21 cellular contexts compared by ENCODE assay signal in the genomic region with DNA sequence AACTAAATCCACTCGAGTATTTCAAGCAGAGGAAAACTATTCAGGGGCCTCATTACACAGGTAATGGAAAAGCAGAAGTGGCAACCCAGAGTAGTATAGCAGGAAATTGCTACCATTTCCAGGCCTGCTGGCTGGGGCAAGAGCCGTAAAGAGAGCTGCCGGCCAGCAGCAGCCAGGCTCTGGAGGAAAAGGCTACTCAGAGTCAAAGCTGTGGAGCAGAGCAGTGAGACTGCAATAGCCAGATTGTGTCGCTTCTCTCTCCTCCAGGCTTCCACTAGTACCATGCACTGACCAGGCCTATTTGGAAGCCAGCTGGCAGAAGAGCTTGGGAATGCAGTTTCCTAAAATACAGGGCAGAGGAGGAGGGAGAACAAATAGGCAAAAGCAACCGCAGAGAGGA.
DNase-seq lines count a peak whose midpoint lies in the region; ATAC-seq, FAIRE-seq and TF ChIP-seq lines count a peak whose summit lies in the region.
"Had no signal": no experiment of that assay in that cellular context is flagged by ENCODE, and none has a peak within 500 bp of the region (broad histone marks: within the 10 kb centered on the region; RNA-seq: fewer than 3 reads in every experiment).

No MANE protein-coding gene starts in this region.

- H3K4me3 ChIP-seq in BLaER1 treated with 17β-estradiol and CSF1 and Interleukin-3, amounts not matched to agents 10 nM and 100 nM: no peak overlapping the region
- peak overlapping the region; percentile 72 for H3K4me3 ChIP-seq in Loucy (ENCODE audit: low read length, poor library complexity, severe bottlenecking)
- H3K4me3 ChIP-seq in GM12878: no peak overlapping the region
- no peak overlapping the region for H3K4me3 ChIP-seq in thyroid gland (replicated peaks in 1 of 3)
- H3K4me3 ChIP-seq: ovary, smooth muscle cell had no signal

- H3K4me2 ChIP-seq in BLaER1 treated with 17β-estradiol and CSF1 and Interleukin-3, amounts not matched to agents 10 nM and 100 nM: peak overlapping the region; percentile 17 to 71 (median 45); a peak in 17 of 22 replicates
- H3K4me2 ChIP-seq in Loucy (ENCODE audit: low read depth, low read length, poor library complexity, severe bottlenecking) (peak overlapping the region; percentile 99), GM12878 (ENCODE audit: control insufficient read depth, insufficient read depth) (no peak overlapping the region)
- H3K4me2 ChIP-seq: smooth muscle cell had no signal

- no peak overlapping the region for H3K27ac ChIP-seq in BLaER1 treated with 17β-estradiol and CSF1 and Interleukin-3, amounts not matched to agents 10 nM and 100 nM
- H3K27ac ChIP-seq in GM12878 (ENCODE audit: control insufficient read depth, insufficient read depth): no peak overlapping the region
- no peak overlapping the region for H3K27ac ChIP-seq in thyroid gland
- H3K27ac ChIP-seq: brain microvascular endothelial cell, HL-60, ovary, RWPE1 had no signal

- RAD21 ChIA-PET in GM12878 (lab: Charles Lee; ENCODE audit: unreplicated experiment): no interaction called here

- ATAC-seq in GM12878 (peak; percentile 37), memory B cell (ENCODE audit: low read depth) (peak; percentile 38)

- no peak overlapping the region for H3K4me3 Mint-ChIP-seq in memory B cell
- H3K4me3 Mint-ChIP-seq: activated naive CD4-positive, alpha-beta T cell treated with anti-CD3 and anti-CD28 coated beads, Interleukin-2, amount 50 U/mL, for 24 hours; T-helper 2 cell treated with Interferon-gamma antibody and Interleukin-4, amounts not matched to agents 5 μg/mL and 100 μg/mL, for 36 hours had no signal

- CTCF ChIA-PET in GM12878 (lab: Yijun Ruan, JAX): no interaction called here

- H3K27ac Mint-ChIP-seq in memory B cell: no peak overlapping the region
- H3K27ac Mint-ChIP-seq: activated naive CD4-positive, alpha-beta T cell treated with anti-CD3 and anti-CD28 coated beads, Interleukin-2, amount 50 U/mL, for 24 hours; T-helper 2 cell treated with Interferon-gamma antibody and Interleukin-4, amounts not matched to agents 5 μg/mL and 100 μg/mL, for 36 hours had no signal

- H4K20me1 ChIP-seq in BLaER1 treated with 17β-estradiol and CSF1 and Interleukin-3, amounts not matched to agents 10 nM and 100 nM: no peaks in the 10 kb centered on the region
- H4K20me1 ChIP-seq in Loucy (ENCODE audit: insufficient read depth, low read length, poor library complexity, severe bottlenecking) (no peaks in the 10 kb centered on the region), GM12878 (ENCODE audit: control insufficient read depth, insufficient read depth) (no peaks in the 10 kb centered on the region)

- in situ Hi-C loops in GM12878 (cut with MboI): no loop called here

- no peak for TF ChIP-seq POLR2A in GM12878 (IDR thresholded peaks at IDR 0.05; ENCODE audit: low read depth, low read length)
- TF ChIP-seq POLR2A in thyroid gland (IDR thresholded peaks at IDR 0.05): no peak

- H2AFZ ChIP-seq in Loucy (ENCODE audit: low read length) (no peak overlapping the region), GM12878 (ENCODE audit: control insufficient read depth, low read depth, low read length) (no peak overlapping the region)

- no peak for FAIRE-seq in GM12878 (lab: Jason Lieb, UNC)

- peaks cover 6% of the 10 kb centered on the region for H3K4me1 Mint-ChIP-seq in memory B cell
- H3K4me1 Mint-ChIP-seq: activated naive CD4-positive, alpha-beta T cell treated with anti-CD3 and anti-CD28 coated beads, Interleukin-2, amount 50 U/mL, for 24 hours had no signal

- 19% methylated on average over 5 of the region's 5 CpGs for WGBS in GM12878 (ENCODE audit: insufficient coverage, insufficient replicate concordance, low lambda C conversion rate, missing lambda C conversion rate)
- 68 to 74% methylated on average over 5 of the region's 5 CpGs for WGBS in thyroid gland, 2 donors

- peaks cover 6% of the 10 kb centered on the region for H3K36me3 Mint-ChIP-seq in memory B cell
- H3K36me3 Mint-ChIP-seq: activated naive CD4-positive, alpha-beta T cell treated with anti-CD3 and anti-CD28 coated beads, Interleukin-2, amount 50 U/mL, for 24 hours had no signal

- H3K9me3 ChIP-seq in BLaER1 treated with 17β-estradiol and CSF1 and Interleukin-3, amounts not matched to agents 10 nM and 100 nM (replicated peaks in 1 of 11): no peaks in the 10 kb centered on the region
- H3K9me3 ChIP-seq in Loucy (ENCODE audit: insufficient read depth, low read depth, low read length) (no peaks in the 10 kb centered on the region), GM12878 (replicated peaks; ENCODE audit: control insufficient read depth, insufficient read depth, low read length) (no peaks in the 10 kb centered on the region), thyroid gland (no peaks in the 10 kb centered on the region)
- H3K9me3 ChIP-seq: ovary had no signal

- peaks cover 19 to 32% (median 24%) of the 10 kb centered on the region in 10 experiments; a peak in 19 of 20 replicates for H3K4me1 ChIP-seq in BLaER1 treated with 17β-estradiol and CSF1 and Interleukin-3, amounts not matched to agents 10 nM and 100 nM
- H3K4me1 ChIP-seq in Loucy (ENCODE audit: insufficient read depth, low read length, poor library complexity, severe bottlenecking) (peaks cover 71% of the 10 kb centered on the region), GM12878 (ENCODE audit: control insufficient read depth, insufficient read depth, low read length) (peaks cover 17% of the 10 kb centered on the region), thyroid gland (no peaks in the 10 kb centered on the region)

- H3K79me2 ChIP-seq in Loucy (ENCODE audit: insufficient read depth, low read length) (no peaks in the 10 kb centered on the region), GM12878 (ENCODE audit: control insufficient read depth, insufficient read depth, low read length) (no peaks in the 10 kb centered on the region)

- no peak for TF ChIP-seq RAD21 in GM12878 (IDR thresholded peaks at IDR 0.05; ENCODE audit: insufficient read depth, low read depth, low read length)

- no peak overlapping the region for H3K9ac ChIP-seq in BLaER1 treated with 17β-estradiol and CSF1 and Interleukin-3, amounts not matched to agents 10 nM and 100 nM
- H3K9ac ChIP-seq in Loucy (ENCODE audit: low read depth, low read length, poor library complexity, severe bottlenecking) (peak overlapping the region; percentile 87), GM12878 (ENCODE audit: control insufficient read depth, insufficient read depth, low read length) (no peak overlapping the region)

- intact Hi-C loops in GM12878 (cut with micrococcal nuclease; ENCODE audit: unreplicated experiment) (no loop called here), thyroid gland (cut with DNase I) (no loop called here)

- no peaks in the 10 kb centered on the region for H3K9me3 Mint-ChIP-seq in memory B cell
- H3K9me3 Mint-ChIP-seq: activated naive CD4-positive, alpha-beta T cell treated with anti-CD3 and anti-CD28 coated beads, Interleukin-2, amount 50 U/mL, for 24 hours; T-helper 2 cell treated with Interferon-gamma antibody and Interleukin-4, amounts not matched to agents 5 μg/mL and 100 μg/mL, for 36 hours had no signal

- peaks cover 23% of the 10 kb centered on the region for H3F3A ChIP-seq in Loucy (ENCODE audit: low read depth)

- no peaks in the 10 kb centered on the region for H3K36me3 ChIP-seq in BLaER1 treated with 17β-estradiol and CSF1 and Interleukin-3, amounts not matched to agents 10 nM and 100 nM
- H3K36me3 ChIP-seq in Loucy (ENCODE audit: insufficient read depth, low read length): no peaks in the 10 kb centered on the region
- no peaks in the 10 kb centered on the region for H3K36me3 ChIP-seq in GM12878 (ENCODE audit: control insufficient read depth in 2 of 2, insufficient read depth in 2 of 2, low read length in 1 of 2)
- no peaks in the 10 kb centered on the region for H3K36me3 ChIP-seq in thyroid gland
- H3K36me3 ChIP-seq: brain microvascular endothelial cell, ovary had no signal

- TF ChIP-seq CTCF in Loucy (conservative IDR thresholded peaks at IDR 0.05; ENCODE audit: low read length) (no peak), GM12878 (IDR thresholded peaks at IDR 0.05 in 2 of 3, conservative IDR thresholded peaks at IDR 0.05 in 1 of 3; ENCODE audit: control insufficient read depth in 2 of 3, extremely low read depth in 1 of 3, insufficient read depth in 1 of 3, low read depth in 3 of 3, low read length in 3 of 3) (no peak), thyroid gland (IDR thresholded peaks at IDR 0.05) (no peak)

- H3K27me3 ChIP-seq in BLaER1 treated with 17β-estradiol and CSF1 and Interleukin-3, amounts not matched to agents 10 nM and 100 nM: no peaks in the 10 kb centered on the region
- no peaks in the 10 kb centered on the region for H3K27me3 ChIP-seq in Loucy (ENCODE audit: insufficient read depth, low read length, poor library complexity, severe bottlenecking)
- no peaks in the 10 kb centered on the region for H3K27me3 ChIP-seq in GM12878 (replicated peaks in 1 of 2; ENCODE audit: control insufficient read depth in 2 of 2, insufficient read depth in 2 of 2, low read length in 1 of 2)
- H3K27me3 ChIP-seq in thyroid gland: no peaks in the 10 kb centered on the region
- H3K27me3 ChIP-seq: brain microvascular endothelial cell, ovary had no signal

- TF ChIP-seq EP300 in GM12878 (IDR thresholded peaks at IDR 0.05; ENCODE audit: borderline replicate concordance in 1 of 2, control insufficient read depth in 1 of 2, low read depth in 2 of 2, low read length in 2 of 2): no peak

- no peaks in the 10 kb centered on the region for H3K9me2 ChIP-seq in Loucy (replicated peaks; ENCODE audit: low read depth, low read length)

- BruUV-seq in GM12878 (replicated peaks; lab: Mats Ljungman, UMichigan): no TSS peak

- DNase-seq in GM12878 (ENCODE audit: low read depth, low spot score): no peak
- DNase-seq in memory B cell (ENCODE audit: low spot score in 2 of 2): peak in 1 of 2 donors; percentile 16
- DNase-seq in NCI-H2029 treated with DMSO at 0.1 percent for 48 hours (lab: John Stamatoyannopoulos, UW): no peak
- DNase-seq in DMS 273 treated with DMSO at 0.1 percent for 48 hours (lab: John Stamatoyannopoulos, UW): no peak
- DNase-seq in NCI-H345 treated with DMSO at 0.1 percent for 48 hours (lab: John Stamatoyannopoulos, UW; ENCODE audit: unreplicated experiment): no peak
- no peak for DNase-seq in thyroid gland
- DNase-seq: activated CD4-positive, alpha-beta T cell treated with anti-CD3 and anti-CD28 coated beads, Interleukin-2, amount 50 U/mL, for 1 hour; activated T-cell treated with anti-CD3 and anti-CD28 coated beads, Interleukin-2, amount 50 U/mL, for 1 hour; brain microvascular endothelial cell; KG1; NCI-H2081 treated with DMSO at 0.1 percent for 48 hours; NCI-H774; ovary; stimulated activated naive CD4-positive, alpha-beta T cell treated with Interleukin-2 at 50 U/mL for 16 hours had no signal

- SMC1A ChIA-PET in GM12878 (lab: Charles Lee; ENCODE audit: uncharacterized antibody, unreplicated experiment): interaction anchor here (1.2 to 1.9 kb wide), 3 partner anchors 9 to 184 kb away, joined by 3 to 5 read pairs (median 3); no protein-coding TSS in a partner anchor

- POLR2A ChIA-PET in GM12878 (lab: Charles Lee): no interaction called here

- no peaks in the 10 kb centered on the region for H3K27me3 Mint-ChIP-seq in memory B cell
- H3K27me3 Mint-ChIP-seq: activated naive CD4-positive, alpha-beta T cell treated with anti-CD3 and anti-CD28 coated beads, Interleukin-2, amount 50 U/mL, for 24 hours had no signal

TF ChIP-seq in GM12878, 131 proteins besides CTCF, POLR2A, EP300 and RAD21:
- TF ChIP-seq IKZF2 (IDR thresholded peaks at IDR 0.05) (no peak), SPI1 (IDR thresholded peaks at IDR 0.05; ENCODE audit: borderline replicate concordance, insufficient read depth, low read depth, low read length) (peak; percentile 73)
